In genomic region chr3:136860541-136860940, GRCh38 we compare ENCODE assay signal across 8 cellular contexts. TPM values are rescaled to one million over a fixed set of nuclear protein-coding genes. Genes with fewer than 3 reads are reported as not detected.
A peak's percentile ranks its signal among the peaks of the same experiment; 100 is the strongest.
DNase-seq lines count a peak whose midpoint lies in the region; ATAC-seq and TF ChIP-seq lines count a peak whose summit lies in the region.

No MANE protein-coding gene starts in this region.

- H4K8ac ChIP-seq in H9 (replicated peaks; ENCODE audit: insufficient read length, low read depth, low read length): no peak overlapping the region

- no peak overlapping the region for H2BK20ac ChIP-seq in H9 (ENCODE audit: low read depth, low read length, poor library complexity, severe bottlenecking)

- peaks cover 2% of the 10 kb centered on the region; the same call in 1 of the 2 replicates for H3K4me1 ChIP-seq in H9 (ENCODE audit: insufficient read depth, low read length)

- no peak overlapping the region for H3K14ac ChIP-seq in H9 (ENCODE audit: insufficient read depth, low read length)

- H3K18ac ChIP-seq in H9 (ENCODE audit: insufficient read length, low read depth, low read length): no peak overlapping the region

- H3K4me2 ChIP-seq in H9 (ENCODE audit: insufficient read depth, insufficient read length, low read length): peak overlapping the region; percentile 81

- H3K27ac Mint-ChIP-seq in H9: peak overlapping the region in 2 of 3 experiments; percentile 53 to 59; a peak in 3 of 7 replicates
- peak overlapping the region; percentile 99 for H3K27ac Mint-ChIP-seq in activated T-helper 1 cell treated with anti-CD3 and anti-CD28 coated beads, Interleukin-12 subunit alpha, Interleukin-12 subunit beta, Interleukin-2, Interleukin-4 antibody, amounts not matched to agents 30 ng/mL and 10 ng/mL and 1 ng/mL, durations not matched to agents 14 hours and 24 hours and 36 hours

- no peak overlapping the region for H3T11ph ChIP-seq in H9 (ENCODE audit: low read length)

- no peak overlapping the region for H2BK12ac ChIP-seq in H9 (ENCODE audit: insufficient read length, low read depth, low read length)

- H3K23me2 ChIP-seq in H9 (ENCODE audit: insufficient read length, low read depth, low read length, poor library complexity, severe bottlenecking): peaks cover 14% of the 10 kb centered on the region

- H3K9ac ChIP-seq in H9 (ENCODE audit: extremely low read depth, insufficient read length, low read length): peak overlapping the region; percentile 45

- no peak overlapping the region for H3K23ac ChIP-seq in H9 (ENCODE audit: insufficient read length, low read depth, low read length)

- H4K20me1 ChIP-seq in H9 (ENCODE audit: control insufficient read depth, insufficient read depth, insufficient read length): no peaks in the 10 kb centered on the region

- no CpG with 5 or more reads among the region's 4 CpGs for WGBS in H9 (ENCODE audit: extremely low coverage, insufficient read length, low lambda C conversion rate)

- H3K56ac ChIP-seq in H9 (ENCODE audit: insufficient read length, low read depth, low read length): no peak overlapping the region

- H2AFZ ChIP-seq in H9 (ENCODE audit: low read length): no peak overlapping the region

- H4K5ac ChIP-seq in H9 (ENCODE audit: insufficient read length, low read depth, low read length): no peak overlapping the region

- CTCF ChIA-PET in GM10248 (lab: Yijun Ruan, JAX): interaction anchor here (1.3 to 4.0 kb wide), 5 partner anchors 9 to 469 kb away, joined by 4 to 15 read pairs (median 11); partner anchors contain the start of gene STAG1

- peak overlapping the region; percentile 86 to 96 for H3K4me3 Mint-ChIP-seq in H9
- peak overlapping the region; percentile 97 for H3K4me3 Mint-ChIP-seq in activated T-helper 1 cell treated with anti-CD3 and anti-CD28 coated beads, Interleukin-12 subunit alpha, Interleukin-12 subunit beta, Interleukin-2, Interleukin-4 antibody, amounts not matched to agents 30 ng/mL and 10 ng/mL and 1 ng/mL, durations not matched to agents 14 hours and 24 hours and 36 hours

- peaks cover 3 to 16% (median 9%) of the 10 kb centered on the region in 3 experiments; a peak in 4 of 7 replicates for H3K36me3 Mint-ChIP-seq in H9 (ENCODE audit: insufficient read depth in 1 of 3, low read depth in 3 of 3)
- H3K36me3 Mint-ChIP-seq in activated T-helper 1 cell treated with anti-CD3 and anti-CD28 coated beads, Interleukin-12 subunit alpha, Interleukin-12 subunit beta, Interleukin-2, Interleukin-4 antibody, amounts not matched to agents 30 ng/mL and 10 ng/mL and 1 ng/mL, durations not matched to agents 14 hours and 24 hours and 36 hours (ENCODE audit: low read depth): peaks cover 9% of the 10 kb centered on the region

- no peak overlapping the region for H2AK5ac ChIP-seq in H9 (ENCODE audit: insufficient read length, low read length)

- H3K9me3 ChIP-seq in H9 (ENCODE audit: control insufficient read depth, low read depth, low read length): no peaks in the 10 kb centered on the region

- H3K27me3 ChIP-seq in H9 (ENCODE audit: insufficient read depth, low read length): no peaks in the 10 kb centered on the region

- peaks cover 29 to 43% of the 10 kb centered on the region in 2 experiments for H3K4me1 Mint-ChIP-seq in H9
- H3K4me1 Mint-ChIP-seq in activated T-helper 1 cell treated with anti-CD3 and anti-CD28 coated beads, Interleukin-12 subunit alpha, Interleukin-12 subunit beta, Interleukin-2, Interleukin-4 antibody, amounts not matched to agents 30 ng/mL and 10 ng/mL and 1 ng/mL, durations not matched to agents 14 hours and 24 hours and 36 hours (ENCODE audit: low read depth): peaks cover 62% of the 10 kb centered on the region

- TF ChIP-seq CTCF in 22Rv1 (IDR thresholded peaks at IDR 0.05) (no peak), H9 (conservative IDR thresholded peaks at IDR 0.05) (no peak), GM10248 (IDR thresholded peaks at IDR 0.05; ENCODE audit: control extremely low read depth, extremely low read depth, low read depth, missing control alignments) (no peak)

- H4K91ac ChIP-seq in H9 (ENCODE audit: insufficient read length, low read depth, low read length): no peak overlapping the region

- no peak overlapping the region for H2BK5ac ChIP-seq in H9 (ENCODE audit: insufficient read length, low read length)

- DNase-seq in H9 (no peak), left kidney (ENCODE audit: low read depth, low spot score) (peak; percentile 71), GM10248 (ENCODE audit: extremely low spot score) (no peak)
- DNase-seq in activated T-helper 1 cell treated with anti-CD3 and anti-CD28 coated beads, Interleukin-12 subunit alpha, Interleukin-12 subunit beta, Interleukin-2, Interleukin-4 antibody, amounts not matched to agents 30 ng/mL and 10 ng/mL and 1 ng/mL, durations not matched to agents 14 hours and 24 hours and 36 hours (ENCODE audit: low spot score): no peak

- intact Hi-C loops in activated T-helper 1 cell treated with anti-CD3 and anti-CD28 coated beads, Interleukin-12 subunit alpha, Interleukin-12 subunit beta, Interleukin-2, Interleukin-4 antibody, amounts not matched to agents 30 ng/mL and 10 ng/mL and 1 ng/mL, durations not matched to agents 14 hours and 24 hours and 36 hours (cut with micrococcal nuclease): loop anchor here (5.0 kb wide), 4 partner anchors 37 to 783 kb away; no protein-coding TSS in a partner anchor

- no peaks in the 10 kb centered on the region for H3K79me1 ChIP-seq in H9 (ENCODE audit: insufficient read depth, low read depth, low read length, poor library complexity, severe bottlenecking)

- peaks cover 5% of the 10 kb centered on the region; the same call in 1 of the 2 replicates for H3K79me2 ChIP-seq in H9 (ENCODE audit: insufficient read depth, low read length)

- no peak overlapping the region for H2BK120ac ChIP-seq in H9 (ENCODE audit: low read depth, low read length, poor library complexity, severe bottlenecking)

- no peak overlapping the region for H3K4ac ChIP-seq in H9 (ENCODE audit: low read depth, low read length)

- H2BK15ac ChIP-seq in H9 (ENCODE audit: low read depth, low read length): no peak overlapping the region

- POLR2A ChIA-PET in GM10248 (lab: Yijun Ruan, JAX): no interaction called here

- H3K27ac ChIP-seq in 22Rv1 (peak overlapping the region; percentile 93; the same call in 1 of the 2 replicates), H9 (ENCODE audit: insufficient read length, low read depth, low read length) (no peak overlapping the region)

- no peaks in the 10 kb centered on the region for H3K9me3 Mint-ChIP-seq in H9
- H3K9me3 Mint-ChIP-seq in activated T-helper 1 cell treated with anti-CD3 and anti-CD28 coated beads, Interleukin-12 subunit alpha, Interleukin-12 subunit beta, Interleukin-2, Interleukin-4 antibody, amounts not matched to agents 30 ng/mL and 10 ng/mL and 1 ng/mL, durations not matched to agents 14 hours and 24 hours and 36 hours: no peaks in the 10 kb centered on the region

- no peak for ATAC-seq in GM18519 (IDR thresholded peaks at IDR 0.05; ENCODE audit: low FRiP score, unreplicated experiment)
- ATAC-seq in HG03457 (IDR thresholded peaks at IDR 0.05; ENCODE audit: unreplicated experiment): no peak
- no peak for ATAC-seq in HG02840 (IDR thresholded peaks at IDR 0.05; ENCODE audit: low FRiP score, unreplicated experiment)

- H3K27me3 Mint-ChIP-seq in H9 (ENCODE audit: low read depth): no peaks in the 10 kb centered on the region
- H3K27me3 Mint-ChIP-seq in activated T-helper 1 cell treated with anti-CD3 and anti-CD28 coated beads, Interleukin-12 subunit alpha, Interleukin-12 subunit beta, Interleukin-2, Interleukin-4 antibody, amounts not matched to agents 30 ng/mL and 10 ng/mL and 1 ng/mL, durations not matched to agents 14 hours and 24 hours and 36 hours (ENCODE audit: insufficient read depth): no peaks in the 10 kb centered on the region

RNA-seq across cellular contexts. Expression of gene NCK1, which starts 1.5 kb away (rescaled TPM):
- total RNA-seq in H9 (2021): 26.4 and 27.5 TPM in 2 replicates
- 33.2 and 33.4 TPM in 2 replicates for total RNA-seq in activated T-helper 1 cell treated with anti-CD3 and anti-CD28 coated beads, Interleukin-12 subunit alpha, Interleukin-12 subunit beta, Interleukin-2, Interleukin-4 antibody, amounts not matched to agents 30 ng/mL and 10 ng/mL and 1 ng/mL, durations not matched to agents 14 hours and 24 hours and 36 hours

RNA-seq across cellular contexts. Expression of gene SLC35G2, which starts 41.6 kb away (rescaled TPM):
- total RNA-seq in H9 (2021): 5.4 and 6.6 TPM in 2 replicates
- 2.6 and 3.0 TPM in 2 replicates for total RNA-seq in activated T-helper 1 cell treated with anti-CD3 and anti-CD28 coated beads, Interleukin-12 subunit alpha, Interleukin-12 subunit beta, Interleukin-2, Interleukin-4 antibody, amounts not matched to agents 30 ng/mL and 10 ng/mL and 1 ng/mL, durations not matched to agents 14 hours and 24 hours and 36 hours
